Comparison of ENCODE assay signal across 33 cellular contexts in genomic region chr12:681857-682256, GRCh38. TPM values are rescaled to one million over a fixed set of nuclear protein-coding genes. Genes with fewer than 3 reads are reported as not detected.
DNase-seq lines count a peak whose midpoint lies in the region; ATAC-seq and FAIRE-seq lines count a peak whose summit lies in the region.
"Had no signal": no experiment of that assay in that cellular context is flagged by ENCODE, and none has a peak within 500 bp of the region (broad histone marks: within the 10 kb centered on the region; RNA-seq: fewer than 3 reads in every experiment).

No MANE protein-coding gene starts in this region.

- H3K36me3 Mint-ChIP-seq in activated naive CD4-positive, alpha-beta T cell treated with anti-CD3 and anti-CD28 coated beads, Interleukin-2, amount 50 U/mL, for 72 hours = no peaks in the 10 kb centered on the region
- H3K36me3 Mint-ChIP-seq in activated naive CD4-positive, alpha-beta T cell treated with anti-CD3 and anti-CD28 coated beads for 36 hours (ENCODE audit: low read depth) = no peaks in the 10 kb centered on the region
- H3K36me3 Mint-ChIP-seq in central memory CD8-positive, alpha-beta T cell (ENCODE audit: insufficient read depth) = peaks cover 40% of the 10 kb centered on the region
- H3K36me3 Mint-ChIP-seq in stimulated activated memory B cell treated with anti-CD40 and anti-IgM and Interleukin-4, amounts not matched to agents 10 μg/mL and 1 μg/mL and 100 μg/mL, for 72 hours = no peaks in the 10 kb centered on the region

- no peak for DNase-seq in activated naive CD4-positive, alpha-beta T cell treated with anti-CD3 and anti-CD28 coated beads, Interleukin-2, amount 50 U/mL, for 72 hours (ENCODE audit: low spot score in 2 of 2)
- DNase-seq in activated naive CD4-positive, alpha-beta T cell treated with anti-CD3 and anti-CD28 coated beads for 36 hours = no peak
- no peak for DNase-seq in GM19239 (ENCODE audit: insufficient read length, low spot score)
- no peak for DNase-seq in central memory CD8-positive, alpha-beta T cell (ENCODE audit: low spot score in 2 of 2)
- no peak for DNase-seq in left colon
- DNase-seq: activated CD4-positive, alpha-beta T cell treated with anti-CD3 and anti-CD28 coated beads for 4 hours; activated naive CD4-positive, alpha-beta T cell treated with anti-CD3 and anti-CD28 coated beads, Interleukin-2, amount 50 U/mL, for 16 hours; activated T-cell treated with anti-CD3 and anti-CD28 coated beads, Interleukin-2, amount 50 U/mL, for 72 hours; AML-193; aorta; colonic mucosa; endodermal cell; foreskin fibroblast; KG1; left cardiac atrium; NCI-H1417 treated with DMSO at 0.1 percent for 48 hours; NCI-H446; NCI-H82; OCI-M1; posterior cingulate gyrus; right lobe of liver; stimulated activated CD4-positive, alpha-beta T cell treated with anti-CD3 and anti-CD28 coated beads, Interleukin-4, amount 100 ng/mL, for 24 hours; stimulated activated naive CD4-positive, alpha-beta T cell had no signal

- ATAC-seq in activated naive CD4-positive, alpha-beta T cell treated with anti-CD3 and anti-CD28 coated beads, Interleukin-2, amount 50 U/mL, for 72 hours = peak; percentile 30 to 45
- no peak for ATAC-seq in central memory CD8-positive, alpha-beta T cell (replicated peaks; ENCODE audit: extremely low read depth, poor library complexity, severe bottlenecking)
- no peak for ATAC-seq in stimulated activated memory B cell treated with anti-CD40 and anti-IgM and Interleukin-4, amounts not matched to agents 10 μg/mL and 1 μg/mL and 100 μg/mL, for 72 hours
- ATAC-seq in left colon = no peak
- no peak for ATAC-seq in GM19035 (IDR thresholded peaks at IDR 0.05; ENCODE audit: unreplicated experiment)
- ATAC-seq in GM21526 (IDR thresholded peaks at IDR 0.05; ENCODE audit: low FRiP score, unreplicated experiment) = no peak
- ATAC-seq: esophagus mucosa, HCT116, left cardiac atrium, right lobe of liver, SK-N-SH treated with all-trans-retinoic acid at 6 μM for 48 hours had no signal

- H3K27ac Mint-ChIP-seq in activated naive CD4-positive, alpha-beta T cell treated with anti-CD3 and anti-CD28 coated beads, Interleukin-2, amount 50 U/mL, for 72 hours = no peak overlapping the region
- H3K27ac Mint-ChIP-seq in activated naive CD4-positive, alpha-beta T cell treated with anti-CD3 and anti-CD28 coated beads for 36 hours = no peak overlapping the region
- peak overlapping the region; percentile 93 for H3K27ac Mint-ChIP-seq in central memory CD8-positive, alpha-beta T cell (ENCODE audit: low read depth)
- peak overlapping the region; percentile 59 for H3K27ac Mint-ChIP-seq in stimulated activated memory B cell treated with anti-CD40 and anti-IgM and Interleukin-4, amounts not matched to agents 10 μg/mL and 1 μg/mL and 100 μg/mL, for 72 hours
- H3K27ac Mint-ChIP-seq: activated T-cell treated with anti-CD3 and anti-CD28 coated beads, Interleukin-2, amount 50 U/mL, for 72 hours; endodermal cell; T-helper 2 cell treated with Interferon-gamma antibody and Interleukin-4, amounts not matched to agents 5 μg/mL and 100 μg/mL, for 36 hours had no signal

- CTCF ChIA-PET in activated naive CD4-positive, alpha-beta T cell treated with anti-CD3 and anti-CD28 coated beads for 36 hours (lab: Charles Lee) = no interaction called here

- H3K4me1 Mint-ChIP-seq in activated naive CD4-positive, alpha-beta T cell treated with anti-CD3 and anti-CD28 coated beads for 36 hours (ENCODE audit: low read depth) = peaks cover 56% of the 10 kb centered on the region
- H3K4me1 Mint-ChIP-seq in central memory CD8-positive, alpha-beta T cell = peaks cover 74% of the 10 kb centered on the region
- H3K4me1 Mint-ChIP-seq in stimulated activated memory B cell treated with anti-CD40 and anti-IgM and Interleukin-4, amounts not matched to agents 10 μg/mL and 1 μg/mL and 100 μg/mL, for 72 hours = peaks cover 62% of the 10 kb centered on the region

- intact Hi-C loops in activated naive CD4-positive, alpha-beta T cell treated with anti-CD3 and anti-CD28 coated beads for 36 hours (cut with micrococcal nuclease) = no loop called here
- intact Hi-C loops in left colon (cut with DNase I, micrococcal nuclease) = no loop called here

- no peaks in the 10 kb centered on the region for H3K9me3 Mint-ChIP-seq in activated naive CD4-positive, alpha-beta T cell treated with anti-CD3 and anti-CD28 coated beads, Interleukin-2, amount 50 U/mL, for 72 hours
- H3K9me3 Mint-ChIP-seq in activated naive CD4-positive, alpha-beta T cell treated with anti-CD3 and anti-CD28 coated beads for 36 hours = no peaks in the 10 kb centered on the region
- no peaks in the 10 kb centered on the region for H3K9me3 Mint-ChIP-seq in central memory CD8-positive, alpha-beta T cell
- no peaks in the 10 kb centered on the region for H3K9me3 Mint-ChIP-seq in stimulated activated memory B cell treated with anti-CD40 and anti-IgM and Interleukin-4, amounts not matched to agents 10 μg/mL and 1 μg/mL and 100 μg/mL, for 72 hours
- H3K9me3 Mint-ChIP-seq: endodermal cell; T-helper 2 cell treated with Interferon-gamma antibody and Interleukin-4, amounts not matched to agents 5 μg/mL and 100 μg/mL, for 36 hours had no signal

- H3K4me3 Mint-ChIP-seq in activated naive CD4-positive, alpha-beta T cell treated with anti-CD3 and anti-CD28 coated beads for 36 hours = no peak overlapping the region
- peak overlapping the region; percentile 36 for H3K4me3 Mint-ChIP-seq in central memory CD8-positive, alpha-beta T cell
- H3K4me3 Mint-ChIP-seq in stimulated activated memory B cell treated with anti-CD40 and anti-IgM and Interleukin-4, amounts not matched to agents 10 μg/mL and 1 μg/mL and 100 μg/mL, for 72 hours = no peak overlapping the region
- H3K4me3 Mint-ChIP-seq: endodermal cell; T-helper 2 cell treated with Interferon-gamma antibody and Interleukin-4, amounts not matched to agents 5 μg/mL and 100 μg/mL, for 36 hours had no signal

- FAIRE-seq in GM19239 (lab: Jason Lieb, UNC) = peak; percentile 93
- FAIRE-seq: G401.6, HTR-8/SVneo had no signal

- H3K27me3 Mint-ChIP-seq in activated naive CD4-positive, alpha-beta T cell treated with anti-CD3 and anti-CD28 coated beads for 36 hours (ENCODE audit: low read depth) = no peaks in the 10 kb centered on the region
- H3K27me3 Mint-ChIP-seq in central memory CD8-positive, alpha-beta T cell = no peaks in the 10 kb centered on the region
- H3K27me3 Mint-ChIP-seq in stimulated activated memory B cell treated with anti-CD40 and anti-IgM and Interleukin-4, amounts not matched to agents 10 μg/mL and 1 μg/mL and 100 μg/mL, for 72 hours = no peaks in the 10 kb centered on the region

RNA-seq across cellular contexts. Expression of gene NINJ2, which starts 18.6 kb away (rescaled TPM):
- total RNA-seq in activated naive CD4-positive, alpha-beta T cell treated with anti-CD3 and anti-CD28 coated beads, Interleukin-2, amount 50 U/mL, for 72 hours = 1 to 10 TPM; 1.4 to 6.1 TPM
- 1 to 10 TPM; 1.8 to 2.5 TPM for total RNA-seq in activated naive CD4-positive, alpha-beta T cell treated with anti-CD3 and anti-CD28 coated beads for 36 hours
- total RNA-seq in left colon = 1 to 10 TPM; 3.3 to 5.5 TPM
- total RNA-seq: A172 had no signal

Comparison
In these comparisons a context has a peak if more than half of its experiments do, and no peak if none do; other contexts are left out.
1. ATAC-seq: peak in activated naive CD4-positive, alpha-beta T cell treated with anti-CD3 and anti-CD28 coated beads, Interleukin-2, amount 50 U/mL, for 72 hours (2 of 2); none in central memory CD8-positive, alpha-beta T cell (single experiment), stimulated activated memory B cell treated with anti-CD40 and anti-IgM and Interleukin-4, amounts not matched to agents 10 μg/mL and 1 μg/mL and 100 μg/mL, for 72 hours (single experiment), left colon (single experiment), GM19035 (single experiment) and GM21526 (single experiment).
2. H3K27ac Mint-ChIP-seq: peak in central memory CD8-positive, alpha-beta T cell (single experiment) and stimulated activated memory B cell treated with anti-CD40 and anti-IgM and Interleukin-4, amounts not matched to agents 10 μg/mL and 1 μg/mL and 100 μg/mL, for 72 hours (single experiment); none in activated naive CD4-positive, alpha-beta T cell treated with anti-CD3 and anti-CD28 coated beads, Interleukin-2, amount 50 U/mL, for 72 hours (0 of 2) and activated naive CD4-positive, alpha-beta T cell treated with anti-CD3 and anti-CD28 coated beads for 36 hours (single experiment).